Comparison of ENCODE assay signal across 1 cellular context in genomic region chr1:212284744-212285684, GRCh38.
TF ChIP-seq lines count a peak whose summit lies in the region.

PPP2R5A (plus strand) TSS chr1:212285410; CDS start chr1:212286111, 701 bp downstream.

TF ChIP-seq in HepG2, 621 proteins besides CTCF, POLR2A, EP300 and RAD21 (continued from another document and continues in another):
- TF ChIP-seq ZBTB10 (CRISPR knock-in tag; IDR thresholded peaks at IDR 0.05; ENCODE audit: borderline replicate concordance), result peak; percentile 95
- TF ChIP-seq GATAD2A (CRISPR knock-in tag; IDR thresholded peaks at IDR 0.05), result peak; percentile 79
- no peak; the same call in none of the 2 replicates for TF ChIP-seq PHF20 (CRISPR knock-in tag; IDR thresholded peaks at IDR 0.05)
- no peak for TF ChIP-seq ZNF569 (CRISPR knock-in tag; IDR thresholded peaks at IDR 0.05; ENCODE audit: borderline replicate concordance)
- TF ChIP-seq SOX5 (CRISPR knock-in tag; IDR thresholded peaks at IDR 0.05; ENCODE audit: borderline replicate concordance), result peak; percentile 43
- TF ChIP-seq YEATS2 (CRISPR knock-in tag; IDR thresholded peaks at IDR 0.05; ENCODE audit: borderline replicate concordance), result peak; percentile 35; the same call in 1 of the 2 replicates
- TF ChIP-seq EEA1 (CRISPR knock-in tag; IDR thresholded peaks at IDR 0.05; ENCODE audit: borderline replicate concordance), result peak; percentile 52; the same call in 1 of the 2 replicates
- TF ChIP-seq DBP (CRISPR knock-in tag; IDR thresholded peaks at IDR 0.05; ENCODE audit: not compliant biosample characterization), result no peak
- peak; percentile 92 for TF ChIP-seq HDAC1 (CRISPR knock-in tag; IDR thresholded peaks at IDR 0.05)
- TF ChIP-seq GATAD1 (CRISPR knock-in tag; IDR thresholded peaks at IDR 0.05), result peak; percentile 65; the same call in 1 of the 2 replicates
- TF ChIP-seq PHF21A (CRISPR knock-in tag; IDR thresholded peaks at IDR 0.05), result peak; percentile 98
- TF ChIP-seq MEIS2 (CRISPR knock-in tag; IDR thresholded peaks at IDR 0.05), result peak; percentile 96
- no peak for TF ChIP-seq NFE2L2 (IDR thresholded peaks at IDR 0.05; ENCODE audit: low read length)
- no peak for TF ChIP-seq ZNF777 (CRISPR knock-in tag; IDR thresholded peaks at IDR 0.05)
- TF ChIP-seq MIER2 (CRISPR knock-in tag; IDR thresholded peaks at IDR 0.05), result peak; percentile 64; the same call in 1 of the 2 replicates
- peak; percentile 97 for TF ChIP-seq MYPOP (CRISPR knock-in tag; IDR thresholded peaks at IDR 0.05)
- peak; percentile 47 for TF ChIP-seq KMT2A (CRISPR knock-in tag; IDR thresholded peaks at IDR 0.05)
- TF ChIP-seq FOSL2 (CRISPR knock-in tag; IDR thresholded peaks at IDR 0.05), result peak; percentile 58; the same call in 1 of the 2 replicates
- TF ChIP-seq RXRB (CRISPR knock-in tag; IDR thresholded peaks at IDR 0.05; ENCODE audit: borderline replicate concordance), result peak; percentile 48
- TF ChIP-seq ATF6 (CRISPR knock-in tag; conservative IDR thresholded peaks at IDR 0.05), result no peak; the same call in 1 of the 2 replicates
- TF ChIP-seq FOXP4 (CRISPR knock-in tag; IDR thresholded peaks at IDR 0.05), result peak; percentile 50
- TF ChIP-seq FOXK1 (CRISPR knock-in tag; IDR thresholded peaks at IDR 0.05; ENCODE audit: borderline replicate concordance, low read depth), result peak; percentile 35; the same call in 1 of the 2 replicates
- no peak for TF ChIP-seq FOXA1 (IDR thresholded peaks at IDR 0.05)
- peak; percentile 45; the same call in 1 of the 2 replicates for TF ChIP-seq FOXA1 (CRISPR knock-in tag; IDR thresholded peaks at IDR 0.05)
- TF ChIP-seq ZBTB37 (CRISPR knock-in tag; IDR thresholded peaks at IDR 0.05), result 0 out of 2 replicates have a peak, but pooled peaks have one; percentile 49
- TF ChIP-seq ZSCAN12 (CRISPR knock-in tag; IDR thresholded peaks at IDR 0.05), result 0 out of 2 replicates have a peak, but pooled peaks have one; percentile 26
- TF ChIP-seq ZNF253 (CRISPR knock-in tag; IDR thresholded peaks at IDR 0.05; ENCODE audit: borderline replicate concordance), result 0 out of 2 replicates have a peak, but pooled peaks have one; percentile 17
- no peak for TF ChIP-seq ZNF652 (CRISPR knock-in tag; IDR thresholded peaks at IDR 0.05; ENCODE audit: borderline replicate concordance, low read depth)
- no peak for TF ChIP-seq ZNF446 (CRISPR knock-in tag; IDR thresholded peaks at IDR 0.05)
- peak; percentile 87; the same call in 1 of the 2 replicates for TF ChIP-seq ARHGAP35 (CRISPR knock-in tag; IDR thresholded peaks at IDR 0.05; ENCODE audit: borderline replicate concordance)
- TF ChIP-seq CEBPB (IDR thresholded peaks at IDR 0.05; ENCODE audit: borderline replicate concordance, low read depth, low read length), result peak; percentile 44
- peak; percentile 67 for TF ChIP-seq CHD2 (IDR thresholded peaks at IDR 0.05; ENCODE audit: low read depth, low read length)
- TF ChIP-seq LCORL (IDR thresholded peaks at IDR 0.05), result no peak
- 0 out of 2 replicates have a peak, but pooled peaks have one; percentile 68 for TF ChIP-seq LCORL (CRISPR knock-in tag; IDR thresholded peaks at IDR 0.05)
- no peak for TF ChIP-seq EHMT2 (IDR thresholded peaks at IDR 0.05; ENCODE audit: borderline replicate concordance, low read depth, low read length)
- no peak for TF ChIP-seq ZFP62 (CRISPR knock-in tag; IDR thresholded peaks at IDR 0.05)
- no peak for TF ChIP-seq SIX1 (CRISPR knock-in tag; IDR thresholded peaks at IDR 0.05; ENCODE audit: borderline replicate concordance)
- 0 out of 2 replicates have a peak, but pooled peaks have one; percentile 22 for TF ChIP-seq ZNF24 (IDR thresholded peaks at IDR 0.05)
- TF ChIP-seq ZNF879 (CRISPR knock-in tag; IDR thresholded peaks at IDR 0.05), result peak; percentile 24; the same call in 1 of the 2 replicates
- peak; percentile 86 for TF ChIP-seq ZNF687 (CRISPR knock-in tag; IDR thresholded peaks at IDR 0.05)
- peak; percentile 60 for TF ChIP-seq HNRNPL (IDR thresholded peaks at IDR 0.05; ENCODE audit: low read depth, low read length)
- TF ChIP-seq ZSCAN31 (CRISPR knock-in tag; IDR thresholded peaks at IDR 0.05; ENCODE audit: low read depth), result peak; percentile 88
- TF ChIP-seq ZNF780A (CRISPR knock-in tag; IDR thresholded peaks at IDR 0.05), result no peak
- TF ChIP-seq ZBTB2 (CRISPR knock-in tag; IDR thresholded peaks at IDR 0.05; ENCODE audit: low read depth), result no peak
- 0 out of 2 replicates have a peak, but pooled peaks have one; percentile 26 for TF ChIP-seq ZNF615 (CRISPR knock-in tag; IDR thresholded peaks at IDR 0.05; ENCODE audit: borderline replicate concordance)
- TF ChIP-seq RFX5 (IDR thresholded peaks at IDR 0.05; ENCODE audit: low read depth, low read length), result 0 out of 2 replicates have a peak, but pooled peaks have one; percentile 53
